Comparison of ENCODE assay signal across 1 cellular context in genomic region chr2:70141754-70142589, GRCh38.
TF ChIP-seq lines count a peak whose summit lies in the region.

No MANE protein-coding gene starts in this region.

TF ChIP-seq in K562, 482 proteins besides CTCF, POLR2A, EP300 and RAD21 (continued from another document and continues in another):
- TF ChIP-seq GABPA (tag; conservative IDR thresholded peaks at IDR 0.05; ENCODE audit: low read depth) (no peak), MEIS2 (IDR thresholded peaks at IDR 0.05; ENCODE audit: partially characterized antibody) (no peak), GABPB2 (CRISPR knock-in tag; conservative IDR thresholded peaks at IDR 0.05) (no peak), CEBPG (CRISPR knock-in tag; IDR thresholded peaks at IDR 0.05) (no peak), CEBPG (tag; conservative IDR thresholded peaks at IDR 0.05 in 1 of 2, IDR thresholded peaks at IDR 0.05 in 1 of 2) (no peak), RFX1 (IDR thresholded peaks at IDR 0.05) (no peak), ZBTB26 (CRISPR knock-in tag; IDR thresholded peaks at IDR 0.05) (no peak), ZNF384 (IDR thresholded peaks at IDR 0.05; ENCODE audit: low read depth, low read length) (no peak), CREM (IDR thresholded peaks at IDR 0.05; ENCODE audit: low read depth) (no peak), U2AF1 (optimal IDR thresholded peaks at IDR 0.05; ENCODE audit: low read depth, low read length) (peak; percentile 36), SRF (CRISPR knock-in tag; IDR thresholded peaks at IDR 0.05) (no peak), SLC30A9 (CRISPR knock-in tag; IDR thresholded peaks at IDR 0.05) (no peak), OTX1 (CRISPR knock-in tag; IDR thresholded peaks at IDR 0.05) (no peak), SETDB1 (IDR thresholded peaks at IDR 0.05; ENCODE audit: low read length) (no peak), STAG1 (CRISPR knock-in tag; IDR thresholded peaks at IDR 0.05; ENCODE audit: borderline replicate concordance) (no peak), BDP1 (IDR thresholded peaks at IDR 0.05; ENCODE audit: insufficient read depth, insufficient read length) (no peak), CHD7 (IDR thresholded peaks at IDR 0.05; ENCODE audit: low read depth, low read length) (no peak), CTBP1 (IDR thresholded peaks at IDR 0.05; ENCODE audit: borderline replicate concordance) (no peak; the same call in 1 of the 2 replicates), NFE2L1 (tag; IDR thresholded peaks at IDR 0.05; ENCODE audit: borderline replicate concordance, low read depth) (no peak), CBX8 (IDR thresholded peaks at IDR 0.05; ENCODE audit: borderline replicate concordance, extremely low read depth, low read depth, low read length, poor library complexity, severe bottlenecking) (no peak), PKNOX1 (IDR thresholded peaks at IDR 0.05) (no peak), MEF2D (tag; conservative IDR thresholded peaks at IDR 0.05; ENCODE audit: low read depth) (no peak), PRMT5 (CRISPR knock-in tag; IDR thresholded peaks at IDR 0.05) (no peak), YBX1 (IDR thresholded peaks at IDR 0.05) (no peak), MAX (CRISPR knock-in tag; IDR thresholded peaks at IDR 0.05) (peak; percentile 11; the same call in 1 of the 2 replicates), NR2C1 (IDR thresholded peaks at IDR 0.05) (no peak), NR2C1 (tag; IDR thresholded peaks at IDR 0.05) (no peak), U2AF2 (optimal IDR thresholded peaks at IDR 0.05; ENCODE audit: low read depth, low read length) (no peak), E2F8 (IDR thresholded peaks at IDR 0.05; ENCODE audit: low read depth, partially characterized antibody) (no peak), MCM3 (IDR thresholded peaks at IDR 0.05) (no peak), ETV1 (tag; conservative IDR thresholded peaks at IDR 0.05; ENCODE audit: low read depth) (0 out of 2 replicates have a peak, but pooled peaks have one; percentile 27), ZNF561 (CRISPR knock-in tag; conservative IDR thresholded peaks at IDR 0.05) (no peak), ZNF445 (CRISPR knock-in tag; IDR thresholded peaks at IDR 0.05; ENCODE audit: low read depth) (no peak), ZNF75A (CRISPR knock-in tag; IDR thresholded peaks at IDR 0.05) (no peak), ZNF316 (IDR thresholded peaks at IDR 0.05) (peak; percentile 39; the same call in 1 of the 2 replicates), SRSF9 (IDR thresholded peaks at IDR 0.05; ENCODE audit: borderline replicate concordance, low read depth, low read length) (no peak), MTA2 (IDR thresholded peaks at IDR 0.05; ENCODE audit: low read depth) (no peak), MNT (conservative IDR thresholded peaks at IDR 0.05) (no peak), ARID4B (CRISPR knock-in tag; IDR thresholded peaks at IDR 0.05) (0 out of 2 replicates have a peak, but pooled peaks have one; percentile 11), ARHGAP35 (IDR thresholded peaks at IDR 0.05; ENCODE audit: partially characterized antibody) (no peak), ZNF589 (CRISPR knock-in tag; IDR thresholded peaks at IDR 0.05; ENCODE audit: low read depth) (peak; percentile 10; the same call in 1 of the 2 replicates), HOXB6 (CRISPR knock-in tag; IDR thresholded peaks at IDR 0.05; ENCODE audit: borderline replicate concordance) (no peak; the same call in 1 of the 2 replicates), ZNF263 (CRISPR knock-in tag; IDR thresholded peaks at IDR 0.05; ENCODE audit: borderline replicate concordance) (peak; percentile 94)
